In genomic region chr7:38060637-38061036, GRCh38 we compare ENCODE assay signal across 33 cellular contexts.
"Had no signal": no experiment of that assay in that cellular context is flagged by ENCODE, and none has a peak within 500 bp of the region (broad histone marks: within the 10 kb centered on the region; RNA-seq: fewer than 3 reads in every experiment).

No MANE protein-coding gene starts in this region.

- DNase-seq: activated B cell treated with CpG ODN at 0.5 μM for 24 hours; activated CD4-positive, alpha-beta memory T cell treated with anti-CD3 and anti-CD28 coated beads for 36 hours; activated CD4-positive, alpha-beta T cell treated with anti-CD3 and anti-CD28 coated beads for 4 hours; activated CD4-positive, alpha-beta T cell treated with anti-CD3 and anti-CD28 coated beads, Interleukin-2, amount 10 ng/mL, durations not matched to agents 24 days and 14 days; activated CD4-positive, alpha-beta T cell treated with anti-CD3 and anti-CD28 coated beads, Interleukin-2, amount 50 U/mL, for 1 hour; activated CD4-positive, alpha-beta T cell treated with anti-CD3 and anti-CD28 coated beads, Interleukin-2, amount 50 U/mL, for 4 hours; activated CD4-positive, CD25-positive, alpha-beta regulatory T cell treated with anti-CD3 and anti-CD28 coated beads, Interleukin-2, amount 50 U/mL, for 72 hours; activated CD8-positive, alpha-beta memory T cell treated with anti-CD3 and anti-CD28 coated beads, Interleukin-2, amount 50 U/mL, for 4 hours; activated CD8-positive, alpha-beta T cell treated with anti-CD3 and anti-CD28 coated beads for 36 hours; activated effector memory CD4-positive, alpha-beta T cell treated with anti-CD3 and anti-CD28 coated beads, Interleukin-2, amount 50 U/mL, for 16 hours; activated gamma-delta T cell treated with Interleukin-2 at 50 U/mL for 16 hours; activated naive CD4-positive, alpha-beta T cell; activated naive CD4-positive, alpha-beta T cell treated with anti-CD3 and anti-CD28 coated beads for 36 hours; activated naive CD4-positive, alpha-beta T cell treated with anti-CD3 and anti-CD28 coated beads, Interleukin-2, amount 50 U/mL, for 16 hours; activated naive CD8-positive, alpha-beta T cell treated with anti-CD3 and anti-CD28 coated beads for 36 hours; activated T-cell treated with anti-CD3 and anti-CD28 coated beads for 4 hours; activated T-cell treated with anti-CD3 and anti-CD28 coated beads, Interleukin-2, amount 50 U/mL, for 1 hour; activated T-cell treated with anti-CD3 and anti-CD28 coated beads, Interleukin-2, amount 50 U/mL, for 4 hours; activated T-cell treated with anti-CD3 and anti-CD28 coated beads, Interleukin-2, amount 50 U/mL, for 72 hours; adrenal gland; amniotic stem cell; aorta; body of pancreas; brain microvascular endothelial cell; central memory CD4-positive, alpha-beta T cell; T-helper 2 cell; T-helper 9 cell had no signal

- ATAC-seq: activated CD8-positive, alpha-beta T cell treated with anti-CD3 and anti-CD28 coated beads for 36 hours; activated naive CD4-positive, alpha-beta T cell treated with anti-CD3 and anti-CD28 coated beads, Interleukin-2, amount 50 U/mL, for 72 hours; activated T-cell treated with anti-CD3 and anti-CD28 coated beads, Interleukin-2, amount 50 U/mL, for 4 hours; activated T-cell treated with anti-CD3 and anti-CD28 coated beads, Interleukin-2, amount 50 U/mL, for 72 hours; activated T-helper 17 cell treated with anti-CD3 and anti-CD28 coated beads, Interleukin-2, amount 50 U/mL, for 72 hours; body of pancreas had no signal

- H3K27me3 ChIP-seq: adrenal gland, body of pancreas, brain microvascular endothelial cell, breast epithelium had no signal

- H3K4me1 ChIP-seq: adrenal gland, body of pancreas, breast epithelium had no signal

- H3K36me3 ChIP-seq: adrenal gland, brain microvascular endothelial cell, breast epithelium had no signal

- H3K27ac ChIP-seq: adrenal gland, body of pancreas, brain microvascular endothelial cell, breast epithelium, VCaP had no signal

- H3K4me3 ChIP-seq: adrenal gland, body of pancreas, breast epithelium had no signal

- FAIRE-seq: astrocyte, TTC549 had no signal

- H3K9me3 ChIP-seq: adrenal gland, body of pancreas, breast epithelium had no signal
